In genomic region chr1:1957533-1957961, GRCh38 we compare ENCODE assay signal across 29 cellular contexts. TPM values are rescaled to one million over a fixed set of nuclear protein-coding genes. Genes with fewer than 3 reads are reported as not detected.
"Had no signal": no experiment of that assay in that cellular context is flagged by ENCODE, and none has a peak within 500 bp of the region (broad histone marks: within the 10 kb centered on the region; RNA-seq: fewer than 3 reads in every experiment).

No MANE protein-coding gene starts in this region.

- H3K27me3 ChIP-seq: ascending aorta, body of pancreas, Peyer's patch had no signal

- ATAC-seq: activated naive CD4-positive, alpha-beta T cell treated with anti-CD3 and anti-CD28 coated beads, Interleukin-2, amount 50 U/mL, for 72 hours; activated naive CD8-positive, alpha-beta T cell treated with anti-CD3 and anti-CD28 coated beads, Interleukin-2, amount 50 U/mL, for 24 hours; activated T-cell treated with anti-CD3 and anti-CD28 coated beads, Interleukin-2, amount 50 U/mL, for 4 hours; body of pancreas; T-cell had no signal

- DNase-seq: activated B cell treated with CpG ODN at 0.5 μM for 24 hours; activated CD4-positive, alpha-beta memory T cell treated with anti-CD3 and anti-CD28 coated beads for 36 hours; activated CD4-positive, alpha-beta T cell treated with anti-CD3 and anti-CD28 coated beads, Interleukin-2, amount 10 ng/mL, durations not matched to agents 7 days and 5 days; activated CD8-positive, alpha-beta memory T cell treated with anti-CD3 and anti-CD28 coated beads for 24 hours; activated effector memory CD4-positive, alpha-beta T cell treated with anti-CD3 and anti-CD28 coated beads, Interleukin-2, amount 50 U/mL, for 16 hours; activated naive CD4-positive, alpha-beta T cell treated with Interleukin-2 at 50 U/mL for 16 hours; activated naive CD8-positive, alpha-beta T cell treated with anti-CD3 and anti-CD28 coated beads, Interleukin-2, amount 50 U/mL, for 24 hours; activated T-cell treated with anti-CD3 and anti-CD28 coated beads, Interleukin-2, amount 50 U/mL, for 4 hours; amniotic stem cell; body of pancreas; central memory CD4-positive, alpha-beta T cell; Karpas-422; MM.1S; NCI-H1105 treated with DMSO at 0.1 percent for 48 hours; NCI-H1436 treated with DMSO at 0.1 percent for 48 hours; NCI-H187; NCI-H2081; NCI-H510A treated with DMSO at 0.1 percent for 48 hours; NCI-H69; NK-92 treated with Interleukin-12 subunit alpha and Interleukin-12 subunit beta, amount 100 ng/mL, for 24 hours; Peyer's patch; SIG-M5; T-cell; T-helper 2 cell; T1000 had no signal

- H3K36me3 ChIP-seq: ascending aorta, Peyer's patch had no signal

- H3K4me3 ChIP-seq: ascending aorta, body of pancreas, Peyer's patch, SK-N-MC had no signal

- H3K4me1 ChIP-seq: ascending aorta had no signal

- H3K27ac ChIP-seq: ascending aorta, body of pancreas, Peyer's patch, SK-N-MC had no signal

RNA-seq across cellular contexts. Expression of gene TMEM52, which starts 38.5 kb away (rescaled TPM):
- total RNA-seq: activated CD4-positive, alpha-beta T cell treated with anti-CD3 and anti-CD28 coated beads, Interleukin-2, amount 10 ng/mL, durations not matched to agents 7 days and 5 days; ascending aorta had no signal

RNA-seq across cellular contexts. Expression of gene CALML6, which starts 42.5 kb away (rescaled TPM):
- total RNA-seq: ascending aorta, Peyer's patch had no signal

RNA-seq across cellular contexts. Expression of gene CFAP74, which starts 46.0 kb away (rescaled TPM):
- total RNA-seq: activated B cell treated with CpG ODN at 0.5 μM for 24 hours; activated CD4-positive, alpha-beta memory T cell treated with anti-CD3 and anti-CD28 coated beads for 36 hours; activated CD4-positive, alpha-beta T cell treated with anti-CD3 and anti-CD28 coated beads, Interleukin-2, amount 10 ng/mL, durations not matched to agents 7 days and 5 days; activated naive CD4-positive, alpha-beta T cell treated with anti-CD3 and anti-CD28 coated beads, Interleukin-2, amount 50 U/mL, for 72 hours; activated T-cell treated with anti-CD3 and anti-CD28 coated beads, Interleukin-2, amount 50 U/mL, for 4 hours; ascending aorta; bronchial epithelial cell; T-cell had no signal
